In genomic region chr12:121403721-121404120, GRCh38 we compare ENCODE assay signal across 21 cellular contexts. TPM values are rescaled to one million over a fixed set of nuclear protein-coding genes. Genes with fewer than 3 reads are reported as not detected.
A peak's percentile ranks its signal among the peaks of the same experiment; 100 is the strongest.
DNase-seq lines count a peak whose midpoint lies in the region; ATAC-seq, FAIRE-seq and TF ChIP-seq lines count a peak whose summit lies in the region.
"Had no signal": no experiment of that assay in that cellular context is flagged by ENCODE, and none has a peak within 500 bp of the region (broad histone marks: within the 10 kb centered on the region; RNA-seq: fewer than 3 reads in every experiment).

No MANE protein-coding gene starts in this region.

- DNase-seq in CD4-positive, CD25-positive, alpha-beta regulatory T cell = no peak
- DNase-seq in osteocyte (ENCODE audit: extremely low spot score, unreplicated experiment) (no peak), CD1c-positive myeloid dendritic cell (ENCODE audit: extremely low spot score) (no peak), kidney (no peak), endothelial cell (ENCODE audit: low spot score) (no peak)
- DNase-seq in activated CD8-positive, alpha-beta memory T cell treated with anti-CD3 and anti-CD28 coated beads, Interleukin-2, amount 50 U/mL, for 48 hours = no peak
- DNase-seq: Caco-2; CD8-positive, alpha-beta T cell; DMS153; DND-41; GM23248; H7; HCEC 1CT had no signal

- no peaks in the 10 kb centered on the region for H3K9me3 Mint-ChIP-seq in CD4-positive, CD25-positive, alpha-beta regulatory T cell
- H3K9me3 Mint-ChIP-seq in osteocyte (ENCODE audit: unreplicated experiment) = no peaks in the 10 kb centered on the region
- no peaks in the 10 kb centered on the region for H3K9me3 Mint-ChIP-seq in endothelial cell (ENCODE audit: unreplicated experiment)
- H3K9me3 Mint-ChIP-seq: CD8-positive, alpha-beta T cell had no signal

- no peak for FAIRE-seq in kidney (lab: Jason Lieb, UNC)
- FAIRE-seq: G401.6, GM12892, H1 had no signal

- H3K36me3 ChIP-seq in CD4-positive, CD25-positive, alpha-beta regulatory T cell (ENCODE audit: control insufficient read depth, insufficient read depth, low read length) = peaks cover 39% of the 10 kb centered on the region
- peaks cover 0 to 6% of the 10 kb centered on the region in 2 donors for H3K36me3 ChIP-seq in kidney (ENCODE audit: control insufficient read depth in 1 of 2, insufficient read depth in 2 of 2, low read length in 2 of 2)

- no peak overlapping the region for H3K9ac ChIP-seq in kidney (ENCODE audit: low read length in 2 of 2)
- H3K9ac ChIP-seq: BLaER1, GM23248 had no signal

- peak overlapping the region in 3 of 4 donors; percentile 35 to 77 (median 62) for H3K4me3 Mint-ChIP-seq in CD4-positive, CD25-positive, alpha-beta regulatory T cell
- H3K4me3 Mint-ChIP-seq in osteocyte (ENCODE audit: unreplicated experiment) (no peak overlapping the region), endothelial cell (ENCODE audit: unreplicated experiment) (no peak overlapping the region)
- H3K4me3 Mint-ChIP-seq: B cell; CD14-positive monocyte; CD8-positive, alpha-beta T cell had no signal

- H3K9me3 ChIP-seq in CD4-positive, CD25-positive, alpha-beta regulatory T cell (ENCODE audit: control insufficient read depth in 2 of 2, low read length in 2 of 2) = no peaks in the 10 kb centered on the region
- no peaks in the 10 kb centered on the region for H3K9me3 ChIP-seq in kidney (ENCODE audit: control insufficient read depth in 1 of 2, low read length in 2 of 2)
- H3K9me3 ChIP-seq: BLaER1, Caco-2 had no signal

- no peak for ATAC-seq in CD4-positive, CD25-positive, alpha-beta regulatory T cell (ENCODE audit: low read depth in 2 of 2)
- ATAC-seq: CD8-positive, alpha-beta T cell had no signal

- H3K27me3 ChIP-seq in CD4-positive, CD25-positive, alpha-beta regulatory T cell (ENCODE audit: control insufficient read depth, insufficient read depth, low read length) = no peaks in the 10 kb centered on the region
- H3K27me3 ChIP-seq: BLaER1 had no signal

- H3K36me3 Mint-ChIP-seq in CD4-positive, CD25-positive, alpha-beta regulatory T cell = peaks cover 20% of the 10 kb centered on the region
- H3K36me3 Mint-ChIP-seq in osteocyte (ENCODE audit: unreplicated experiment) = peaks cover 10% of the 10 kb centered on the region
- H3K36me3 Mint-ChIP-seq in endothelial cell (ENCODE audit: low read depth, unreplicated experiment) = peaks cover 10% of the 10 kb centered on the region

- intact Hi-C loops in kidney (cut with DNase I) = no loop called here

- H3K4me1 Mint-ChIP-seq in CD4-positive, CD25-positive, alpha-beta regulatory T cell = peaks cover 29 to 78% (median 44%) of the 10 kb centered on the region in 4 donors
- H3K4me1 Mint-ChIP-seq in osteocyte (ENCODE audit: unreplicated experiment) (peaks cover 36% of the 10 kb centered on the region), endothelial cell (ENCODE audit: unreplicated experiment) (peaks cover 17% of the 10 kb centered on the region)

- no peak overlapping the region for H3K27ac Mint-ChIP-seq in CD4-positive, CD25-positive, alpha-beta regulatory T cell
- H3K27ac Mint-ChIP-seq in osteocyte (ENCODE audit: unreplicated experiment) (peak overlapping the region; percentile 47), endothelial cell (ENCODE audit: unreplicated experiment) (no peak overlapping the region)
- H3K27ac Mint-ChIP-seq: B cell; CD8-positive, alpha-beta T cell had no signal

- peak overlapping the region; percentile 54 for H3K27ac ChIP-seq in 22Rv1
- no peak overlapping the region for H3K27ac ChIP-seq in CD4-positive, CD25-positive, alpha-beta regulatory T cell (ENCODE audit: insufficient read depth, low read length, poor library complexity, severe bottlenecking)
- peak overlapping the region; percentile 97 for H3K27ac ChIP-seq in VCaP
- H3K27ac ChIP-seq in kidney (ENCODE audit: low read depth in 2 of 2, low read length in 2 of 2) = no peak overlapping the region
- H3K27ac ChIP-seq: BLaER1, GM23248 had no signal

- no peaks in the 10 kb centered on the region for H3K27me3 Mint-ChIP-seq in CD4-positive, CD25-positive, alpha-beta regulatory T cell
- H3K27me3 Mint-ChIP-seq in osteocyte (ENCODE audit: unreplicated experiment) (no peaks in the 10 kb centered on the region), endothelial cell (ENCODE audit: unreplicated experiment) (peaks cover 6% of the 10 kb centered on the region)
- H3K27me3 Mint-ChIP-seq: B cell had no signal

- H3K4me3 ChIP-seq in CD4-positive, CD25-positive, alpha-beta regulatory T cell (ENCODE audit: low read depth, low read length) = no peak overlapping the region
- no peak overlapping the region for H3K4me3 ChIP-seq in kidney (ENCODE audit: low read length in 2 of 2)
- H3K4me3 ChIP-seq: BLaER1, GM23248 had no signal

- TF ChIP-seq CTCF in 22Rv1 (IDR thresholded peaks at IDR 0.05) (no peak), VCaP (conservative IDR thresholded peaks at IDR 0.05) (no peak), osteocyte (IDR thresholded peaks at IDR 0.05) (no peak), kidney (IDR thresholded peaks at IDR 0.05; ENCODE audit: borderline replicate concordance, extremely low read depth, insufficient read depth) (no peak), endothelial cell (IDR thresholded peaks at IDR 0.05; ENCODE audit: unreplicated experiment) (no peak)

- peaks cover 40% of the 10 kb centered on the region for H3K4me1 ChIP-seq in CD4-positive, CD25-positive, alpha-beta regulatory T cell (ENCODE audit: control insufficient read depth, insufficient read depth, low read length, poor library complexity, severe bottlenecking)
- peaks cover 4 to 6% of the 10 kb centered on the region in 2 donors for H3K4me1 ChIP-seq in kidney (ENCODE audit: control insufficient read depth in 1 of 2, insufficient read depth in 1 of 2, low read depth in 1 of 2, low read length in 2 of 2)
- H3K4me1 ChIP-seq: Caco-2 had no signal

RNA-seq across cellular contexts. Expression of gene RNF34, which starts 3.8 kb away (rescaled TPM):
- 59.1 TPM for total RNA-seq in CD4-positive, CD25-positive, alpha-beta regulatory T cell
- polyA plus RNA-seq in CD4-positive, CD25-positive, alpha-beta regulatory T cell = 10 to 100 TPM; 68.5 to 84.9 (median 76.8) TPM
- total RNA-seq in osteocyte (39.5 and 42.5 TPM in 2 replicates), kidney (48.1 TPM), endothelial cell (ENCODE audit: unreplicated experiment) (46.5 TPM)
- 18.8 TPM for polyA plus RNA-seq in kidney (ENCODE audit: insufficient read depth, low read depth, low replicate concordance)

RNA-seq across cellular contexts. Expression of gene ANAPC5, which starts 51.5 kb away (rescaled TPM):
- total RNA-seq in CD4-positive, CD25-positive, alpha-beta regulatory T cell = 128 TPM
- 100 to 1,000 TPM; 113 to 141 (median 139) TPM for polyA plus RNA-seq in CD4-positive, CD25-positive, alpha-beta regulatory T cell
- total RNA-seq in osteocyte (130 TPM in 2 replicates), kidney (84.3 TPM), endothelial cell (ENCODE audit: unreplicated experiment) (68.7 TPM)
- polyA plus RNA-seq in kidney (ENCODE audit: insufficient read depth, low read depth, low replicate concordance) = 85.1 TPM

Comparison
In these comparisons a context has a peak if more than half of its experiments do, and no peak if none do; other contexts are left out.
1. H3K27ac ChIP-seq: peak in 22Rv1 (single experiment) and VCaP (single experiment); none in CD4-positive, CD25-positive, alpha-beta regulatory T cell (single experiment) and kidney (0 of 2).
2. H3K4me3 Mint-ChIP-seq: peak in CD4-positive, CD25-positive, alpha-beta regulatory T cell (3 of 4); none in osteocyte (single experiment) and endothelial cell (single experiment).